Comparison of ENCODE assay signal across 8 cellular contexts in the genomic region with DNA sequence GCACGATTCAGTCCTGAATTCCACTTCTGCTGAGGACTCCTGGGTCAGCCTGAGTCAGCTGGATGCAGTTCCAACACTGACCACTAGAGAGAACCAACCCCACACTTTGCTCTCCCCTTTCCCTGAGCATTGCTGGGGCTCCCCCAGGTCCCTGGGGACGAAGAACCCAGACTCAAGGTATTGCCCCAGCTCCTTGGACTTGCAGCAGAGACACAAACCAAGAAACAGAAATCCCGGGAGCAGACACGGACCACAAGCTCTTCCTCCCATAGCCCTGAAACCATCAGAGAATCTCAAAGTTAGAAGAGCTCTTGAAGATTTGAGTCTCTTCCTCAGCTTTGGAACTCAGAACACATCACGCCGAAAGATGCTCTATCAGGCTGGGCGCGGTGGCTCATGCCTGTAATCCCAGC. TPM values are rescaled to one million over a fixed set of nuclear protein-coding genes. Genes with fewer than 3 reads are reported as not detected.
DNase-seq lines count a peak whose midpoint lies in the region; ATAC-seq and TF ChIP-seq lines count a peak whose summit lies in the region.

No MANE protein-coding gene starts in this region.

- no peaks in the 10 kb centered on the region for H3K36me3 ChIP-seq in DOHH2 (ENCODE audit: control insufficient read depth, low read length)
- H3K36me3 ChIP-seq in lower lobe of right lung, result no peaks in the 10 kb centered on the region

- intact Hi-C loops in lower lobe of right lung (cut with DNase I), result no loop called here

- H3K27ac ChIP-seq in DOHH2 (ENCODE audit: low read depth, low read length), result no peak overlapping the region
- no peak overlapping the region for H3K27ac ChIP-seq in lower lobe of right lung

- peaks cover 7% of the 10 kb centered on the region for H3F3A ChIP-seq in DOHH2 (ENCODE audit: control insufficient read depth, insufficient read depth)

- peak; percentile 16 for DNase-seq in NCI-H146 treated with DMSO at 0.1 percent for 48 hours (lab: John Stamatoyannopoulos, UW; ENCODE audit: unreplicated experiment)
- peak; percentile 74 for DNase-seq in activated CD4-positive, CD25-positive, alpha-beta regulatory T cell treated with anti-CD3 and anti-CD28 coated beads, Interleukin-2, amount 50 U/mL, for 72 hours
- DNase-seq in cerebellar cortex (ENCODE audit: low spot score), result peak; percentile 39
- DNase-seq in lower lobe of right lung, result no peak
- peak; percentile 42 for DNase-seq in stimulated activated CD8-positive, alpha-beta memory T cell treated with anti-CD3 and anti-CD28 coated beads, Interleukin-15, amount 100 ng/mL, for 24 hours (ENCODE audit: low read depth)
- DNase-seq in NCI-H187 treated with DMSO at 0.1 percent for 48 hours (lab: John Stamatoyannopoulos, UW), result no peak

- H3K79me2 ChIP-seq in DOHH2 (ENCODE audit: control insufficient read depth, low read length), result no peaks in the 10 kb centered on the region

- H3K9me3 ChIP-seq in DOHH2 (ENCODE audit: control insufficient read depth, insufficient read depth, low read length), result no peaks in the 10 kb centered on the region
- H3K9me3 ChIP-seq in lower lobe of right lung, result no peaks in the 10 kb centered on the region

- no peaks in the 10 kb centered on the region for H3K9me2 ChIP-seq in DOHH2 (replicated peaks; ENCODE audit: control insufficient read depth, low read length)

- H3K27me3 ChIP-seq in DOHH2 (ENCODE audit: control insufficient read depth, low read length), result no peaks in the 10 kb centered on the region
- H3K27me3 ChIP-seq in lower lobe of right lung (ENCODE audit: low read depth), result peaks cover 5% of the 10 kb centered on the region

- H3K4me2 ChIP-seq in DOHH2 (ENCODE audit: low read length), result peak overlapping the region; percentile 51

- H4K20me1 ChIP-seq in DOHH2 (ENCODE audit: control insufficient read depth, insufficient read depth, low read depth, low read length), result no peaks in the 10 kb centered on the region

- H3K4me1 ChIP-seq in DOHH2 (ENCODE audit: control insufficient read depth, low read length), result peaks cover 75% of the 10 kb centered on the region
- no peaks in the 10 kb centered on the region for H3K4me1 ChIP-seq in lower lobe of right lung

- ATAC-seq in GM21786 (IDR thresholded peaks at IDR 0.05; ENCODE audit: unreplicated experiment) (peak; percentile 52), lower lobe of right lung (peak; percentile 89 to 91)

- H3K4me3 ChIP-seq in DOHH2 (ENCODE audit: low read length) (no peak overlapping the region), lower lobe of right lung (no peak overlapping the region)

- peak; percentile 87 for TF ChIP-seq CTCF in DOHH2 (IDR thresholded peaks at IDR 0.05; ENCODE audit: low read depth, low read length, poor library complexity, severe bottlenecking)
- peak; percentile 94 for TF ChIP-seq CTCF in lower lobe of right lung (IDR thresholded peaks at IDR 0.05)

RNA-seq across cellular contexts. Expression of a gene that starts 0.7 kb away (rescaled TPM):
- total RNA-seq in lower lobe of right lung, result not detected

RNA-seq across cellular contexts. Expression of a gene that starts 8.3 kb away (rescaled TPM):
- total RNA-seq in lower lobe of right lung, result not detected

RNA-seq across cellular contexts. Expression of a gene that starts 12.8 kb away (rescaled TPM):
- 4.7 TPM for total RNA-seq in lower lobe of right lung

RNA-seq across cellular contexts. Expression of a gene that starts 22.9 kb away (rescaled TPM):
- total RNA-seq in lower lobe of right lung, result not detected

RNA-seq across cellular contexts. Expression of a gene that starts 37.6 kb away (rescaled TPM):
- total RNA-seq in lower lobe of right lung, result not detected

Comparison
In these comparisons a context has a peak if more than half of its experiments do, and no peak if none do; other contexts are left out.
1. DNase-seq: peak in NCI-H146 treated with DMSO at 0.1 percent for 48 hours (single experiment), activated CD4-positive, CD25-positive, alpha-beta regulatory T cell treated with anti-CD3 and anti-CD28 coated beads, Interleukin-2, amount 50 U/mL, for 72 hours (single experiment), cerebellar cortex (single experiment) and stimulated activated CD8-positive, alpha-beta memory T cell treated with anti-CD3 and anti-CD28 coated beads, Interleukin-15, amount 100 ng/mL, for 24 hours (single experiment); none in lower lobe of right lung (single experiment) and NCI-H187 treated with DMSO at 0.1 percent for 48 hours (single experiment).